Comparison of ENCODE assay signal across 11 cellular contexts in genomic region chr4:27003602-27004238, GRCh38.
DNase-seq lines count a peak whose midpoint lies in the region; ATAC-seq and TF ChIP-seq lines count a peak whose summit lies in the region.
"Had no signal": no experiment of that assay in that cellular context is flagged by ENCODE, and none has a peak within 500 bp of the region (broad histone marks: within the 10 kb centered on the region; RNA-seq: fewer than 3 reads in every experiment).

No MANE protein-coding gene starts in this region.

- peak; percentile 29 to 66 (median 54) for ATAC-seq in natural killer cell

- H3K4me1 ChIP-seq in DOHH2 (ENCODE audit: control insufficient read depth, low read length) = peaks cover 73% of the 10 kb centered on the region
- peaks cover 13% of the 10 kb centered on the region for H3K4me1 ChIP-seq in hepatocyte (ENCODE audit: insufficient read depth)

- peak overlapping the region; percentile 72 for H3K4me3 Mint-ChIP-seq in activated naive CD4-positive, alpha-beta T cell treated with anti-CD3 and anti-CD28 coated beads, Interleukin-2, amount 50 U/mL, for 24 hours
- H3K4me3 Mint-ChIP-seq in natural killer cell = peak overlapping the region; percentile 21
- no peak overlapping the region for H3K4me3 Mint-ChIP-seq in endothelial cell (ENCODE audit: unreplicated experiment)

- peak; percentile 12 for DNase-seq in Jurkat, Clone E6-1 (ENCODE audit: low read depth, low spot score)
- DNase-seq in natural killer cell = no peak
- no peak for DNase-seq in HT-29 (ENCODE audit: low spot score)
- DNase-seq in hepatocyte (ENCODE audit: low spot score) = no peak
- DNase-seq in endothelial cell (ENCODE audit: low spot score) = no peak
- no peak for DNase-seq in NCI-H187 (lab: John Stamatoyannopoulos, UW)
- DNase-seq: effector CD8-positive, alpha-beta T cell; SHP77 treated with DMSO at 0.1 percent for 48 hours had no signal

- peak overlapping the region; percentile 25 for H3K4me3 ChIP-seq in DOHH2 (ENCODE audit: low read length)
- H3K4me3 ChIP-seq in Jurkat, Clone E6-1 (ENCODE audit: low read length) = no peak overlapping the region
- no peak overlapping the region for H3K4me3 ChIP-seq in hepatocyte

- H3K9me3 Mint-ChIP-seq in activated naive CD4-positive, alpha-beta T cell treated with anti-CD3 and anti-CD28 coated beads, Interleukin-2, amount 50 U/mL, for 24 hours = no peaks in the 10 kb centered on the region
- H3K9me3 Mint-ChIP-seq in natural killer cell (no peaks in the 10 kb centered on the region), endothelial cell (ENCODE audit: unreplicated experiment) (no peaks in the 10 kb centered on the region)

- H3K36me3 Mint-ChIP-seq in activated naive CD4-positive, alpha-beta T cell treated with anti-CD3 and anti-CD28 coated beads, Interleukin-2, amount 50 U/mL, for 24 hours = peaks cover 4% of the 10 kb centered on the region
- H3K36me3 Mint-ChIP-seq in natural killer cell (peaks cover 5% of the 10 kb centered on the region), endothelial cell (ENCODE audit: low read depth, unreplicated experiment) (peaks cover 9% of the 10 kb centered on the region)

- peak overlapping the region; percentile 38 for H3K27ac ChIP-seq in DOHH2 (ENCODE audit: low read depth, low read length)
- no peak overlapping the region for H3K27ac ChIP-seq in hepatocyte
- H3K27ac ChIP-seq: neutrophil had no signal

- H3K9me2 ChIP-seq in DOHH2 (replicated peaks; ENCODE audit: control insufficient read depth, low read length) = no peaks in the 10 kb centered on the region
- no peaks in the 10 kb centered on the region for H3K9me2 ChIP-seq in hepatocyte (replicated peaks; ENCODE audit: insufficient read depth)

- H3K9me3 ChIP-seq in DOHH2 (ENCODE audit: control insufficient read depth, insufficient read depth, low read length) (no peaks in the 10 kb centered on the region), hepatocyte (ENCODE audit: low read depth) (no peaks in the 10 kb centered on the region)
- H3K9me3 ChIP-seq: neutrophil had no signal

- H2AFZ ChIP-seq in hepatocyte = no peak overlapping the region

- peaks cover 5% of the 10 kb centered on the region for H3K79me2 ChIP-seq in DOHH2 (ENCODE audit: control insufficient read depth, low read length)
- no peaks in the 10 kb centered on the region for H3K79me2 ChIP-seq in hepatocyte

- TF ChIP-seq CTCF in DOHH2 (IDR thresholded peaks at IDR 0.05; ENCODE audit: low read depth, low read length, poor library complexity, severe bottlenecking) = no peak
- TF ChIP-seq CTCF in natural killer cell (IDR thresholded peaks at IDR 0.05) = no peak
- no peak for TF ChIP-seq CTCF in hepatocyte (IDR thresholded peaks at IDR 0.05; ENCODE audit: poor library complexity)
- TF ChIP-seq CTCF in endothelial cell (IDR thresholded peaks at IDR 0.05; ENCODE audit: unreplicated experiment) = no peak

- peaks cover 19% of the 10 kb centered on the region for H3F3A ChIP-seq in DOHH2 (ENCODE audit: control insufficient read depth, insufficient read depth)

- intact Hi-C loops in natural killer cell (cut with micrococcal nuclease) = loop anchor here (5.0 kb wide), 1 partner anchor 141 kb away; the partner anchor contains the start of gene STIM2

- H3K4me2 ChIP-seq in DOHH2 (ENCODE audit: low read length) = peak overlapping the region; percentile 49
- no peak overlapping the region for H3K4me2 ChIP-seq in hepatocyte

- H3K36me3 ChIP-seq in DOHH2 (ENCODE audit: control insufficient read depth, low read length) (peaks cover 70% of the 10 kb centered on the region), hepatocyte (replicated peaks; ENCODE audit: insufficient read depth, low read depth) (no peaks in the 10 kb centered on the region)

- H3K4me1 Mint-ChIP-seq in activated naive CD4-positive, alpha-beta T cell treated with anti-CD3 and anti-CD28 coated beads, Interleukin-2, amount 50 U/mL, for 24 hours = peaks cover 68% of the 10 kb centered on the region
- H3K4me1 Mint-ChIP-seq in natural killer cell (peaks cover 24 to 25% of the 10 kb centered on the region in 2 donors), endothelial cell (ENCODE audit: unreplicated experiment) (no peaks in the 10 kb centered on the region)

- WGBS in hepatocyte (ENCODE audit: low lambda C conversion rate, missing lambda C conversion rate) = 50% methylated on average over 5 of the region's 5 CpGs

- no peaks in the 10 kb centered on the region for H3K27me3 Mint-ChIP-seq in activated naive CD4-positive, alpha-beta T cell treated with anti-CD3 and anti-CD28 coated beads, Interleukin-2, amount 50 U/mL, for 24 hours
- H3K27me3 Mint-ChIP-seq in natural killer cell (ENCODE audit: low read depth in 2 of 2) = no peaks in the 10 kb centered on the region
- H3K27me3 Mint-ChIP-seq in endothelial cell (ENCODE audit: unreplicated experiment) = peaks cover 2% of the 10 kb centered on the region

- H3K27ac Mint-ChIP-seq in activated naive CD4-positive, alpha-beta T cell treated with anti-CD3 and anti-CD28 coated beads, Interleukin-2, amount 50 U/mL, for 24 hours = peak overlapping the region; percentile 96
- H3K27ac Mint-ChIP-seq in natural killer cell = peak overlapping the region; percentile 78 to 81
- no peak overlapping the region for H3K27ac Mint-ChIP-seq in endothelial cell (ENCODE audit: unreplicated experiment)

- no peaks in the 10 kb centered on the region for H3K27me3 ChIP-seq in DOHH2 (ENCODE audit: control insufficient read depth, low read length)
- no peaks in the 10 kb centered on the region for H3K27me3 ChIP-seq in hepatocyte
- H3K27me3 ChIP-seq: neutrophil had no signal

- H4K20me1 ChIP-seq in DOHH2 (ENCODE audit: control insufficient read depth, insufficient read depth, low read depth, low read length) (no peaks in the 10 kb centered on the region), hepatocyte (ENCODE audit: insufficient read depth, poor library complexity, severe bottlenecking) (no peaks in the 10 kb centered on the region)
